Comparison of ENCODE assay signal across 32 cellular contexts in genomic region chrX:10589098-10589497, GRCh38.
"Had no signal": no experiment of that assay in that cellular context is flagged by ENCODE, and none has a peak within 500 bp of the region (broad histone marks: within the 10 kb centered on the region; RNA-seq: fewer than 3 reads in every experiment).

No MANE protein-coding gene starts in this region.

- H3K27me3 Mint-ChIP-seq: activated naive CD8-positive, alpha-beta T cell had no signal

- H3K4me3 ChIP-seq: adrenal gland, ascending aorta, lower lobe of right lung, thoracic aorta, upper lobe of right lung had no signal

- H3K36me3 ChIP-seq: adrenal gland, ascending aorta, brain microvascular endothelial cell, lower lobe of right lung, thoracic aorta, upper lobe of right lung, WERI-Rb-1 had no signal

- H3K27me3 ChIP-seq: adrenal gland, ascending aorta, brain microvascular endothelial cell, upper lobe of right lung had no signal

- H3K9ac ChIP-seq: parathyroid adenoma had no signal

- H3K36me3 Mint-ChIP-seq: activated naive CD8-positive, alpha-beta T cell; T-cell had no signal

- H3K9me3 ChIP-seq: adrenal gland, lower lobe of right lung, thoracic aorta, upper lobe of right lung had no signal

- H3K27ac Mint-ChIP-seq: activated naive CD8-positive, alpha-beta T cell; activated T-helper 2 cell treated with anti-CD3 and anti-CD28 coated beads, Interferon-gamma antibody, Interleukin-2, Interleukin-4, amounts not matched to agents 10 μg/mL and 5 μg/mL and 100 μg/mL, durations not matched to agents 14 hours and 24 hours and 36 hours; T-cell; T-helper 2 cell treated with Interferon-gamma antibody and Interleukin-4, amounts not matched to agents 5 μg/mL and 100 μg/mL, for 36 hours had no signal

- H2AFZ ChIP-seq: parathyroid adenoma had no signal

- H3K4me1 Mint-ChIP-seq: T-cell had no signal

- FAIRE-seq: endothelial cell of umbilical vein, frontal cortex, islet of Langerhans, small intestine, TTC549 had no signal

- H3K27ac ChIP-seq: adrenal gland, ascending aorta, brain microvascular endothelial cell, lower lobe of right lung, parathyroid adenoma, thoracic aorta, upper lobe of right lung, WERI-Rb-1 had no signal

- ATAC-seq: activated T-cell treated with anti-CD3 and anti-CD28 coated beads, Interleukin-2, amount 50 U/mL, for 4 hours; esophagus mucosa; left colon; lower lobe of right lung; sciatic nerve; T-cell; upper lobe of right lung had no signal

- DNase-seq: activated CD4-positive, alpha-beta T cell treated with anti-CD3 and anti-CD28 coated beads, Interleukin-2, amount 50 U/mL, for 4 hours; activated CD8-positive, alpha-beta memory T cell treated with anti-CD3 and anti-CD28 coated beads for 24 hours; activated CD8-positive, alpha-beta memory T cell treated with anti-CD3 and anti-CD28 coated beads, Interleukin-2, amount 50 U/mL, for 4 hours; activated naive CD4-positive, alpha-beta T cell; activated T-cell treated with anti-CD3 and anti-CD28 coated beads, Interleukin-2, amount 50 U/mL, for 4 hours; adrenal gland; brain microvascular endothelial cell; central memory CD4-positive, alpha-beta T cell; dermis blood vessel endothelial cell; effector CD8-positive, alpha-beta T cell; left colon; lower lobe of right lung; nephron progenitor cell; nucleus accumbens; small intestine; stimulated activated CD4-positive, alpha-beta T cell treated with anti-CD3 and anti-CD28 coated beads, Interleukin-15, amount 100 ng/mL, for 24 hours; stimulated activated naive CD4-positive, alpha-beta T cell; T-cell; upper lobe of right lung; WERI-Rb-1 had no signal

- H3K79me2 ChIP-seq: parathyroid adenoma had no signal

- H3K4me3 Mint-ChIP-seq: activated naive CD8-positive, alpha-beta T cell; activated T-cell treated with anti-CD3 and anti-CD28 coated beads, Interleukin-2, amount 50 U/mL, for 4 hours; nephron progenitor cell; T-cell; T-helper 2 cell treated with Interferon-gamma antibody and Interleukin-4, amounts not matched to agents 5 μg/mL and 100 μg/mL, for 36 hours had no signal

- H3K4me1 ChIP-seq: adrenal gland, ascending aorta, lower lobe of right lung, parathyroid adenoma, upper lobe of right lung had no signal
